ENCODE assay signal across 23 cellular contexts in genomic region chr6:35519313-35520015, GRCh38. TPM values are rescaled to one million over a fixed set of nuclear protein-coding genes. Genes with fewer than 3 reads are reported as not detected.
DNase-seq lines count a peak whose midpoint lies in the region; ATAC-seq, FAIRE-seq and TF ChIP-seq lines count a peak whose summit lies in the region.
"Had no signal": no experiment of that assay in that cellular context is flagged by ENCODE, and none has a peak within 500 bp of the region (broad histone marks: within the 10 kb centered on the region; RNA-seq: fewer than 3 reads in every experiment).

No MANE protein-coding gene starts in this region.

- no peak overlapping the region for H3K4ac ChIP-seq in mesenchymal stem cell (ENCODE audit: low read depth in 1 of 2, low read length in 2 of 2)

- H3K4me1 ChIP-seq in HEK293 (ENCODE audit: control insufficient read depth, insufficient read depth, low read length) (no peaks in the 10 kb centered on the region), K562 (replicated peaks in 1 of 2; ENCODE audit: control insufficient read depth in 2 of 2, insufficient read depth in 2 of 2, low read length in 2 of 2) (peaks cover 0 to 3% of the 10 kb centered on the region in 2 experiments; a peak in 2 of 5 replicates), mesenchymal stem cell (ENCODE audit: control insufficient read depth, insufficient read depth, low read depth, low read length) (peaks cover 4% of the 10 kb centered on the region), tibial artery (peaks cover 0 to 9% (median 2%) of the 10 kb centered on the region in 4 donors), sigmoid colon (peaks cover 0 to 9% (median 2%) of the 10 kb centered on the region in 4 donors)
- H3K4me1 ChIP-seq: A549, BE2C, Peyer's patch had no signal

- no peak overlapping the region for H4K91ac ChIP-seq in mesenchymal stem cell (ENCODE audit: low read length)

- H3K4me2 ChIP-seq in K562 (ENCODE audit: insufficient read depth, low read length) = no peak overlapping the region
- no peak overlapping the region for H3K4me2 ChIP-seq in mesenchymal stem cell (ENCODE audit: low read length, poor library complexity, severe bottlenecking)
- H3K4me2 ChIP-seq: A549 had no signal

- no peak overlapping the region for H2AK5ac ChIP-seq in mesenchymal stem cell (ENCODE audit: low read length, severe bottlenecking)

- TF ChIP-seq EP300 in K562 (IDR thresholded peaks at IDR 0.05; ENCODE audit: low read length) (no peak), sigmoid colon (IDR thresholded peaks at IDR 0.05) (no peak)

- no peak overlapping the region for H3K27ac Mint-ChIP-seq in nephron progenitor cell

- H3K36me3 ChIP-seq in HEK293 (ENCODE audit: control insufficient read depth in 2 of 2, insufficient read depth in 1 of 2, low read length in 2 of 2) = no peaks in the 10 kb centered on the region
- H3K36me3 ChIP-seq in K562 (ENCODE audit: control insufficient read depth, insufficient read depth, low read length) = no peaks in the 10 kb centered on the region
- no peaks in the 10 kb centered on the region for H3K36me3 ChIP-seq in mesenchymal stem cell (ENCODE audit: control insufficient read depth in 1 of 2, insufficient read depth in 2 of 2, low read depth in 1 of 2, low read length in 2 of 2)
- H3K36me3 ChIP-seq in tibial artery = no peaks in the 10 kb centered on the region
- H3K36me3 ChIP-seq in sigmoid colon = no peaks in the 10 kb centered on the region
- H3K36me3 ChIP-seq: BE2C, Peyer's patch had no signal

- TF ChIP-seq RAD21 in K562 (CRISPR knock-in tag; conservative IDR thresholded peaks at IDR 0.05 in 1 of 2, IDR thresholded peaks at IDR 0.05 in 1 of 2) = no peak

- H3K9me3 Mint-ChIP-seq in nephron progenitor cell = no peaks in the 10 kb centered on the region

- H2AFZ ChIP-seq in K562 (ENCODE audit: low read depth, low read length) = no peak overlapping the region
- no peak overlapping the region for H2AFZ ChIP-seq in mesenchymal stem cell (ENCODE audit: low read depth, low read length)

- TF ChIP-seq CTCF in HEK293 (tag by site-specific recombination; IDR thresholded peaks at IDR 0.05) (no peak), K562 (IDR thresholded peaks at IDR 0.05 in 2 of 3, conservative IDR thresholded peaks at IDR 0.05 in 1 of 3; ENCODE audit: insufficient read depth in 2 of 3, low read depth in 1 of 3, low read length in 3 of 3) (no peak), tibial artery (IDR thresholded peaks at IDR 0.05) (no peak), nephron progenitor cell (IDR thresholded peaks at IDR 0.05) (no peak), sigmoid colon (IDR thresholded peaks at IDR 0.05) (no peak)

- no TSS peak for BruUV-seq in K562 (replicated peaks; lab: Mats Ljungman, UMichigan)

- POLR2A ChIA-PET in HEK293 (lab: Yijun Ruan, JAX) = no interaction called here
- POLR2A ChIA-PET in K562 (lab: Yijun Ruan, JAX) = interaction anchor here (0.9 kb wide), 2 partner anchors 49 to 50 kb away, joined by 3 read pairs; no protein-coding TSS in a partner anchor

- ATAC-seq in K562 (no peak), HG02623 (IDR thresholded peaks at IDR 0.05; ENCODE audit: unreplicated experiment) (no peak)
- ATAC-seq: A549 had no signal

- H4K8ac ChIP-seq in mesenchymal stem cell (ENCODE audit: low read length) = no peak overlapping the region

- 33% methylated on average over 9 of the region's 9 CpGs for WGBS in K562 (ENCODE audit: insufficient coverage, low coverage, missing lambda C conversion rate)
- 86% methylated on average over 9 of the region's 9 CpGs for WGBS in mesenchymal stem cell
- WGBS in sigmoid colon, 2 donors = 87 to 90% methylated on average over 9 of the region's 9 CpGs

- TF ChIP-seq POLR2A in K562 (conservative IDR thresholded peaks at IDR 0.05) = no peak
- TF ChIP-seq POLR2A in sigmoid colon (IDR thresholded peaks at IDR 0.05) = no peak

- H3K79me2 ChIP-seq in K562 (ENCODE audit: control insufficient read depth, insufficient read depth, low read length) = no peaks in the 10 kb centered on the region

- H3K14ac ChIP-seq in mesenchymal stem cell (ENCODE audit: low read length in 2 of 2) = no peak overlapping the region

- H3K18ac ChIP-seq in mesenchymal stem cell (ENCODE audit: low read depth in 1 of 2, low read length in 2 of 2) = no peak overlapping the region

- no peak overlapping the region for H3K4me3 ChIP-seq in HEK293 (ENCODE audit: low read depth, low read length)
- no peak overlapping the region for H3K4me3 ChIP-seq in K562
- H3K4me3 ChIP-seq in mesenchymal stem cell (ENCODE audit: insufficient read depth in 1 of 2, low read depth in 1 of 2, low read length in 2 of 2) = no peak overlapping the region
- H3K4me3 ChIP-seq in tibial artery = no peak overlapping the region
- no peak overlapping the region for H3K4me3 ChIP-seq in sigmoid colon
- H3K4me3 ChIP-seq: A549, Peyer's patch had no signal

- H3K4me1 Mint-ChIP-seq in nephron progenitor cell = peaks cover 5% of the 10 kb centered on the region

- H3K9ac ChIP-seq in K562 (ENCODE audit: insufficient read depth in 1 of 2, low read depth in 2 of 2, low read length in 2 of 2) (no peak overlapping the region), mesenchymal stem cell (ENCODE audit: low read length) (no peak overlapping the region)

- H2BK5ac ChIP-seq in mesenchymal stem cell (ENCODE audit: low read depth, low read length, poor library complexity, severe bottlenecking) = no peak overlapping the region

- H3K27ac ChIP-seq in HEK293 (ENCODE audit: extremely low read depth, low read depth, low read length) (no peak overlapping the region), K562 (ENCODE audit: extremely low read depth, low read depth, low read length) (no peak overlapping the region), mesenchymal stem cell (ENCODE audit: low read length, poor library complexity, severe bottlenecking) (no peak overlapping the region), tibial artery (no peak overlapping the region), sigmoid colon (no peak overlapping the region)
- H3K27ac ChIP-seq: A549, HL-60, Peyer's patch had no signal

- peak overlapping the region; percentile 26 for H2BK15ac ChIP-seq in mesenchymal stem cell (ENCODE audit: low read depth, poor library complexity, severe bottlenecking)

- CTCF ChIA-PET in HEK293 (lab: Yijun Ruan, JAX) (interaction anchor here (0.7 to 6.8 kb wide), 8 partner anchors 12 to 238 kb away, joined by 3 to 110 read pairs (median 4); partner anchors contain the start of gene ARMC12), K562 (lab: Yijun Ruan, JAX; ENCODE audit: low intra/inter-chr PET ratio) (interaction anchor here (0.7 kb wide), 1 partner anchor 221 kb away, joined by 4 read pairs; no protein-coding TSS in a partner anchor)

- H3K36me3 Mint-ChIP-seq in nephron progenitor cell (ENCODE audit: low read depth) = no peaks in the 10 kb centered on the region

- no peak for FAIRE-seq in K562 (lab: Jason Lieb, UNC)
- FAIRE-seq: A549, GM12891 had no signal

- H3K4me3 Mint-ChIP-seq in nephron progenitor cell = no peak overlapping the region

- DNase-seq in ELF-1 (ENCODE audit: low read depth, low spot score) (peak; percentile 81), K562 (ENCODE audit: extremely low read depth in 1 of 4, low spot score in 3 of 4) (no peak), mesenchymal stem cell (no peak), tibial artery (no peak), nephron progenitor cell (no peak), sigmoid colon (no peak)
- DNase-seq: BE2C, DMS79 treated with DMSO at 0.1 percent for 48 hours, GOT3, KG1, NCI-H1105, NCI-H2029 treated with DMSO at 0.1 percent for 48 hours, NCI-H2171, NCI-H524 treated with DMSO at 0.1 percent for 48 hours, NCI-H82, Peyer's patch, Right ventricle myocardium superior had no signal

- no peak overlapping the region for H3K23ac ChIP-seq in mesenchymal stem cell (ENCODE audit: low read length in 2 of 2)

- in situ Hi-C loops in K562 (cut with MboI) = loop anchor here (5.0 kb wide), 1 partner anchor 218 kb away; the partner anchor contains the start of gene ARMC12

- intact Hi-C loops in K562 (cut with micrococcal nuclease) (loop anchor here (5.0 to 10.0 kb wide), 4 partner anchors 63 to 575 kb away; partner anchors contain the start of gene DEF6), tibial artery (cut with DNase I; ENCODE audit: low total_unique reads) (loop anchor here (5.0 kb wide), 1 partner anchor 63 kb away; no protein-coding TSS in a partner anchor), sigmoid colon (cut with DNase I) (loop anchor here (5.0 to 10.0 kb wide), 2 partner anchors 105 to 168 kb away; partner anchors contain the start of gene FKBP5)

- H4K20me1 ChIP-seq in K562 (replicated peaks; ENCODE audit: control insufficient read depth, insufficient read depth, low read length) = no peaks in the 10 kb centered on the region

- no peak overlapping the region for H2BK120ac ChIP-seq in mesenchymal stem cell (ENCODE audit: low read depth, low read length)

- peaks cover 18% of the 10 kb centered on the region for H3K27me3 Mint-ChIP-seq in nephron progenitor cell (ENCODE audit: low read depth, poor library complexity)

- H3K79me1 ChIP-seq in mesenchymal stem cell (replicated peaks; ENCODE audit: low read length, poor library complexity, severe bottlenecking) = no peaks in the 10 kb centered on the region

- H2BK12ac ChIP-seq in mesenchymal stem cell (ENCODE audit: low read length in 2 of 2) = no peak overlapping the region

- H3K27me3 ChIP-seq in K562 (ENCODE audit: control insufficient read depth in 2 of 2, insufficient read depth in 2 of 2, low read length in 2 of 2) (peaks cover 12 to 30% of the 10 kb centered on the region in 2 experiments), mesenchymal stem cell (ENCODE audit: control insufficient read depth in 1 of 2, insufficient read depth in 1 of 2, low read length in 2 of 2) (peaks cover 0 to 26% of the 10 kb centered on the region in 2 experiments), tibial artery (peaks cover 0 to 6% of the 10 kb centered on the region in 2 donors), sigmoid colon (no peaks in the 10 kb centered on the region)
- H3K27me3 ChIP-seq: BE2C, Peyer's patch had no signal

- H3K9me3 ChIP-seq in HEK293 (ENCODE audit: control insufficient read depth, insufficient read depth, low read depth, low read length) (no peaks in the 10 kb centered on the region), K562 (replicated peaks; ENCODE audit: control insufficient read depth, insufficient read depth, low read depth, low read length) (no peaks in the 10 kb centered on the region), mesenchymal stem cell (ENCODE audit: control insufficient read depth, low read length) (no peaks in the 10 kb centered on the region), tibial artery (no peaks in the 10 kb centered on the region), sigmoid colon (no peaks in the 10 kb centered on the region)
- H3K9me3 ChIP-seq: A549, BE2C, Peyer's patch had no signal

- H3K9me1 ChIP-seq in K562 (ENCODE audit: control insufficient read depth, insufficient read depth, low read length) = no peaks in the 10 kb centered on the region

RNA-seq across cellular contexts. Expression of gene TULP1, which starts 6.8 kb away (rescaled TPM):
- total RNA-seq in K562 (2011; cell fraction: chromatin; rRNA removed; ENCODE audit: low replicate concordance) = not detected in 2 replicates
- total RNA-seq in K562 (2011; cell fraction: nucleolus; rRNA removed) = not detected in 2 replicates
- not detected in 2 replicates for total RNA-seq in K562 (2011; cell fraction: nucleoplasm; rRNA removed)
- total RNA-seq in K562 (2014; rRNA removed) (0.16 TPM in 1 of 2 replicates, not detected in the other), K562 (2014; rRNA removed; fragmentation: Illumina TruSeq; extraction: Trizol) (not detected in 2 replicates), K562 (2015; rRNA removed; fragmentation: Illumina TruSeq; extraction: Trizol) (not detected in 2 replicates), K562 (2021) (0.09 TPM in 2 replicates), sigmoid colon (not detected)
- polyA plus RNA-seq in K562 (2011; rRNA removed) (0.05 TPM in 1 of 2 replicates, not detected in the other), K562 (2014; fragmentation: Illumina TruSeq; extraction: Trizol) (0.10 TPM in 1 of 2 replicates, not detected in the other), K562 (2014; fragmentation: Nextera tagmentation; extraction: Ambion mirVana) (under 1 TPM in 1 of 2 experiments, not detected in 1; 0.06 TPM), K562 (2014; rRNA removed) (0.17 TPM in 1 of 2 replicates, not detected in the other), sigmoid colon (not detected)
- 0.07 TPM in 1 of 2 replicates, not detected in the other for polyA plus RNA-seq in K562 (2011; cell fraction: cytosol; rRNA removed)
- 0.06 and 0.09 TPM in 2 replicates for polyA plus RNA-seq in K562 (2011; cell fraction: nucleus; rRNA removed)
- 0.06 and 0.17 TPM in 2 replicates for polyA plus RNA-seq in K562 (2012)
- polyA minus RNA-seq in K562 (2011; rRNA and poly(A)+ RNA removed) = not detected in 2 replicates
- not detected in 2 replicates for polyA minus RNA-seq in K562 (2011; cell fraction: cytosol; rRNA and poly(A)+ RNA removed)
- 0.11 TPM in 1 of 2 replicates, not detected in the other for polyA minus RNA-seq in K562 (2011; cell fraction: nucleus; rRNA and poly(A)+ RNA removed)
- not detected for polyA plus RNA-seq in mesenchymal stem cell (2013, experiment 1 of 2)
- polyA plus RNA-seq in mesenchymal stem cell (2013, experiment 2 of 2) = not detected
- total RNA-seq: Peyer's patch, Right ventricle myocardium superior, SK-MEL-5 had no signal
- polyA plus RNA-seq: A549 had no signal

RNA-seq across cellular contexts. Expression of gene TEAD3, which starts 22.6 kb away (rescaled TPM):
- total RNA-seq in K562 (2011; cell fraction: chromatin; rRNA removed; ENCODE audit: low replicate concordance) = 5.1 and 14.6 TPM in 2 replicates
- 7.1 and 9.2 TPM in 2 replicates for total RNA-seq in K562 (2011; cell fraction: nucleolus; rRNA removed)
- total RNA-seq in K562 (2011; cell fraction: nucleoplasm; rRNA removed) = 7.1 and 8.4 TPM in 2 replicates
- total RNA-seq in K562 (2014; rRNA removed) = 4.9 and 5.8 TPM in 2 replicates
- 2.4 and 3.1 TPM in 2 replicates for total RNA-seq in K562 (2014; rRNA removed; fragmentation: Illumina TruSeq; extraction: Trizol)
- 3.0 and 3.3 TPM in 2 replicates for total RNA-seq in K562 (2015; rRNA removed; fragmentation: Illumina TruSeq; extraction: Trizol)
- total RNA-seq in K562 (2021) = 12.6 and 13.2 TPM in 2 replicates
- 3.3 and 7.0 TPM in 2 replicates for polyA plus RNA-seq in K562 (2011; rRNA removed)
- polyA plus RNA-seq in K562 (2011; cell fraction: cytosol; rRNA removed) = 5.2 and 5.3 TPM in 2 replicates
- 13.9 and 18.4 TPM in 2 replicates for polyA plus RNA-seq in K562 (2011; cell fraction: nucleus; rRNA removed)
- polyA plus RNA-seq in K562 (2012) = 7.7 and 10.0 TPM in 2 replicates
- polyA plus RNA-seq in K562 (2014; fragmentation: Illumina TruSeq; extraction: Trizol) = 11.1 and 13.6 TPM in 2 replicates
- under 1 TPM; 0.63 to 0.92 TPM for polyA plus RNA-seq in K562 (2014; fragmentation: Nextera tagmentation; extraction: Ambion mirVana)
- polyA plus RNA-seq in K562 (2014; rRNA removed) = 6.7 and 8.2 TPM in 2 replicates
- 1.9 TPM in 2 replicates for polyA minus RNA-seq in K562 (2011; rRNA and poly(A)+ RNA removed)
- polyA minus RNA-seq in K562 (2011; cell fraction: cytosol; rRNA and poly(A)+ RNA removed) = 1.7 and 4.2 TPM in 2 replicates
- polyA minus RNA-seq in K562 (2011; cell fraction: nucleus; rRNA and poly(A)+ RNA removed) = 2.4 and 3.2 TPM in 2 replicates
- 41.3 TPM for polyA plus RNA-seq in mesenchymal stem cell (2013, experiment 1 of 2)
- 39.0 TPM for polyA plus RNA-seq in mesenchymal stem cell (2013, experiment 2 of 2)
- 10 to 100 TPM; 50.4 to 95.8 (median 74.8) TPM for total RNA-seq in sigmoid colon
- 10 to 100 TPM; 14.4 to 25.2 (median 14.6) TPM for polyA plus RNA-seq in sigmoid colon

RNA-seq across cellular contexts. Expression of gene RPL10A, which starts 51.3 kb away (rescaled TPM):
- total RNA-seq in K562 (2011; cell fraction: chromatin; rRNA removed; ENCODE audit: low replicate concordance) = 362 and 601 TPM in 2 replicates
- 935 and 968 TPM in 2 replicates for total RNA-seq in K562 (2011; cell fraction: nucleolus; rRNA removed)
- 800 and 1,320 TPM in 2 replicates for total RNA-seq in K562 (2011; cell fraction: nucleoplasm; rRNA removed)
- total RNA-seq in K562 (2014; rRNA removed) (2,223 and 2,318 TPM in 2 replicates), K562 (2014; rRNA removed; fragmentation: Illumina TruSeq; extraction: Trizol) (1,978 and 2,020 TPM in 2 replicates), K562 (2015; rRNA removed; fragmentation: Illumina TruSeq; extraction: Trizol) (1,939 and 1,940 TPM in 2 replicates), K562 (2021) (1,856 and 1,978 TPM in 2 replicates), sigmoid colon (1,000 to 10,000 TPM; 1,381 to 2,837 (median 2,184) TPM)
- polyA plus RNA-seq in K562 (2011; rRNA removed) (3,124 and 3,130 TPM in 2 replicates), K562 (2014; fragmentation: Illumina TruSeq; extraction: Trizol) (2,585 and 3,193 TPM in 2 replicates), K562 (2014; fragmentation: Nextera tagmentation; extraction: Ambion mirVana) (1,000 to 10,000 TPM; 1,589 to 2,116 TPM), K562 (2014; rRNA removed) (2,844 and 3,237 TPM in 2 replicates), sigmoid colon (1,000 to 10,000 TPM; 1,931 to 3,217 (median 2,051) TPM)
- 2,866 and 3,308 TPM in 2 replicates for polyA plus RNA-seq in K562 (2011; cell fraction: cytosol; rRNA removed)
- polyA plus RNA-seq in K562 (2011; cell fraction: nucleus; rRNA removed) = 2,021 and 2,231 TPM in 2 replicates
- polyA plus RNA-seq in K562 (2012) = 2,102 and 3,298 TPM in 2 replicates
- 1,756 and 1,900 TPM in 2 replicates for polyA minus RNA-seq in K562 (2011; rRNA and poly(A)+ RNA removed)
- 874 and 913 TPM in 2 replicates for polyA minus RNA-seq in K562 (2011; cell fraction: cytosol; rRNA and poly(A)+ RNA removed)
- 342 and 506 TPM in 2 replicates for polyA minus RNA-seq in K562 (2011; cell fraction: nucleus; rRNA and poly(A)+ RNA removed)
- polyA plus RNA-seq in mesenchymal stem cell (2013, experiment 1 of 2) = 1,727 TPM
- 1,711 TPM for polyA plus RNA-seq in mesenchymal stem cell (2013, experiment 2 of 2)
